In the genomic region with DNA sequence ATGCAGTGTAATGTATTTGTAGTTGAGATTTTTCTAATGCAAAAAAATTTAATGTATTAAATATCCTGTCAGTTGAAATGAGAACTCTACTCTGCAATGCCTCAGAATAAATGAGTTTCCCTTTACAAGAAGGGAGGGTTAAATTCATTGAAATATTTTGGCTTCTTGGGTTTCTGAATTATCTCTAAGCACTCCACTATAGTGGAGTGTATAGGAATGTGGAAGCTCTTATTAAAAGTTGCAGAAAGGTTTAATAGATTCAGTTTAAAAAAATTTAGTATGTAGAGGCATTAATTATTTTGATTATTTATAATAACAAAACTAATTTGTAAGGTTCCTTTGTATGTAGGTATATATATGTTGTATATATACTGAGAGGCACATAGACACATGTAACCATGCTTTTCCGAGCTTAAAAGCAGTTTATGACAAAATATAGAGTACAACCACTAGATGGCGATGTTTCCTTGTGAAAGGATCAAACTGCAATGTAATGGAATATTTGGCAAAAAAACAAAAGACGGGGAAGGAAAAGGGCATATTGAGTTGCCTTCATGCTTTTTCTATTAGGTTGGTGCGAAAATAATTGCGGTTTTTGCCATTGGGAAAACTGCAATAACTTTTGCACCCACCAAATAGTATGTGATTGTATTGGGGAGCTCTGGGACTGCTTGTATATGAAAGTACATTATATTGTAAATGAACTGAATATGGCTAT, we compare ENCODE assay signal across 8 cellular contexts.
DNase-seq lines count a peak whose midpoint lies in the region; ATAC-seq and TF ChIP-seq lines count a peak whose summit lies in the region.

No MANE protein-coding gene starts in this region.

- H3K4me1 Mint-ChIP-seq in stimulated activated effector memory CD8-positive, alpha-beta T cell treated with anti-CD3 and anti-CD28 coated beads, Interleukin-12 subunit alpha, Interleukin-12 subunit beta, amount 100 ng/mL, for 72 hours = no peaks in the 10 kb centered on the region

- peak; percentile 9 to 63 (median 46) for TF ChIP-seq CTCF in breast epithelium (IDR thresholded peaks at IDR 0.05)

- intact Hi-C loops in breast epithelium (cut with DNase I; ENCODE audit: low total_unique reads) (loop anchor here (5.0 kb wide), 1 partner anchor 681 kb away; no protein-coding TSS in a partner anchor), left colon (cut with DNase I, micrococcal nuclease) (no loop called here)

- no peaks in the 10 kb centered on the region for H3K36me3 ChIP-seq in breast epithelium

- DNase-seq in DMS 273 treated with DMSO at 0.1 percent for 48 hours (lab: John Stamatoyannopoulos, UW) = peak; percentile 23
- peak; percentile 70 for DNase-seq in NCI-H748 treated with DMSO at 0.1 percent for 48 hours (lab: John Stamatoyannopoulos, UW)
- DNase-seq in breast epithelium (ENCODE audit: low spot score in 2 of 2) = no peak
- no peak for DNase-seq in left colon
- DNase-seq in NCI-H128 (lab: John Stamatoyannopoulos, UW; ENCODE audit: unreplicated experiment) = no peak
- no peak for DNase-seq in stimulated activated effector memory CD8-positive, alpha-beta T cell treated with anti-CD3 and anti-CD28 coated beads, Interleukin-12 subunit alpha, Interleukin-12 subunit beta, amount 100 ng/mL, for 72 hours (ENCODE audit: low spot score in 2 of 2)

- H3K4me3 ChIP-seq in breast epithelium = no peak overlapping the region

- no peaks in the 10 kb centered on the region for H3K9me3 ChIP-seq in breast epithelium

- no peak overlapping the region for H3K4me3 Mint-ChIP-seq in stimulated activated effector memory CD8-positive, alpha-beta T cell treated with anti-CD3 and anti-CD28 coated beads, Interleukin-12 subunit alpha, Interleukin-12 subunit beta, amount 100 ng/mL, for 72 hours

- no peak for TF ChIP-seq POLR2A in breast epithelium (IDR thresholded peaks at IDR 0.05)

- no peaks in the 10 kb centered on the region for H3K36me3 Mint-ChIP-seq in stimulated activated effector memory CD8-positive, alpha-beta T cell treated with anti-CD3 and anti-CD28 coated beads, Interleukin-12 subunit alpha, Interleukin-12 subunit beta, amount 100 ng/mL, for 72 hours

- H3K9me3 Mint-ChIP-seq in stimulated activated effector memory CD8-positive, alpha-beta T cell treated with anti-CD3 and anti-CD28 coated beads, Interleukin-12 subunit alpha, Interleukin-12 subunit beta, amount 100 ng/mL, for 72 hours = no peaks in the 10 kb centered on the region

- H3K4me1 ChIP-seq in breast epithelium = no peaks in the 10 kb centered on the region

- no peaks in the 10 kb centered on the region for H3K27me3 ChIP-seq in breast epithelium

- ATAC-seq in GM19397 (IDR thresholded peaks at IDR 0.05; ENCODE audit: unreplicated experiment) (peak; percentile 67), HG03520 (IDR thresholded peaks at IDR 0.05; ENCODE audit: unreplicated experiment) (peak; percentile 85), left colon (peak; percentile 50)
- no peak for ATAC-seq in stimulated activated effector memory CD8-positive, alpha-beta T cell treated with anti-CD3 and anti-CD28 coated beads, Interleukin-12 subunit alpha, Interleukin-12 subunit beta, amount 100 ng/mL, for 72 hours

- no peak overlapping the region for H3K27ac ChIP-seq in breast epithelium

- no peak overlapping the region for H3K27ac Mint-ChIP-seq in stimulated activated effector memory CD8-positive, alpha-beta T cell treated with anti-CD3 and anti-CD28 coated beads, Interleukin-12 subunit alpha, Interleukin-12 subunit beta, amount 100 ng/mL, for 72 hours

Comparison
In these comparisons a context has a peak if more than half of its experiments do, and no peak if none do; other contexts are left out.
1. DNase-seq: peak in DMS 273 treated with DMSO at 0.1 percent for 48 hours (single experiment) and NCI-H748 treated with DMSO at 0.1 percent for 48 hours (single experiment); none in breast epithelium (0 of 2), left colon (0 of 2), NCI-H128 (single experiment) and stimulated activated effector memory CD8-positive, alpha-beta T cell treated with anti-CD3 and anti-CD28 coated beads, Interleukin-12 subunit alpha, Interleukin-12 subunit beta, amount 100 ng/mL, for 72 hours (0 of 2).